10 cellular contexts compared by ENCODE assay signal in the genomic region with DNA sequence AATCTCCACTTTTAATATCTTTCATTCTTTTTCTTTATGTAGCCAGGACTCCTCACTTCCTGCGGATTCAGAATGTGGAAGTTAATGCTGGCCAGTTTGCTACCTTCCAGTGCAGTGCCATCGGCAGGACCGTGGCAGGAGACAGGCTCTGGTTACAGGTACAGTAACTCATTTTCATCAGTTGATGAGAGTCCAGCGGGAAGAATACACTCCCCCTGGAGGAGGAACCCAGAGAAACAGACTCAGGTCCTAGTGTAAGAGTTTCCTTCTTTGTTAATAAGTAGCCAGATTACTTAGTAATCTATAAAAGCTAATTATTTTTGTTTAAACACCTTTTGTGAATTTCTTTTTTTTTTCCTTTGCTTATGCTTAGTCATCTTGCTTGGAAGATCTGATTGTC.
DNase-seq lines count a peak whose midpoint lies in the region; ATAC-seq and TF ChIP-seq lines count a peak whose summit lies in the region.
"Had no signal": no experiment of that assay in that cellular context is flagged by ENCODE, and none has a peak within 500 bp of the region (broad histone marks: within the 10 kb centered on the region; RNA-seq: fewer than 3 reads in every experiment).

No MANE protein-coding gene starts in this region.

- DNase-seq in GM06990 (ENCODE audit: extremely low read depth, insufficient read length) (no peak), NCI-H345 (lab: John Stamatoyannopoulos, UW) (peak; percentile 70), choroid plexus epithelial cell (ENCODE audit: low read depth) (peak; percentile 43), mucosa of descending colon (peak in 1 of 3 donors; percentile 26), midbrain (lab: John Stamatoyannopoulos, UW) (no peak), SW 1271 (lab: John Stamatoyannopoulos, UW) (no peak)
- no peak for DNase-seq in activated CD4-positive, CD25-positive, alpha-beta regulatory T cell (lab: John Stamatoyannopoulos, UW)
- no peak for DNase-seq in activated T-cell treated with anti-CD3 and anti-CD28 coated beads, Interleukin-2, amount 50 U/mL, for 4 hours
- DNase-seq: activated CD8-positive, alpha-beta memory T cell treated with anti-CD3 and anti-CD28 coated beads for 24 hours had no signal

- H3K4me1 Mint-ChIP-seq in activated T-cell treated with anti-CD3 and anti-CD28 coated beads, Interleukin-2, amount 50 U/mL, for 4 hours (ENCODE audit: low read depth) = no peaks in the 10 kb centered on the region
- H3K4me1 Mint-ChIP-seq: IgD-negative memory B cell had no signal

- no peaks in the 10 kb centered on the region for H3K9me3 Mint-ChIP-seq in activated T-cell treated with anti-CD3 and anti-CD28 coated beads, Interleukin-2, amount 50 U/mL, for 4 hours

- H3K4me3 Mint-ChIP-seq in activated T-cell treated with anti-CD3 and anti-CD28 coated beads, Interleukin-2, amount 50 U/mL, for 4 hours = no peak overlapping the region
- H3K4me3 Mint-ChIP-seq: IgD-negative memory B cell had no signal

- no peaks in the 10 kb centered on the region for H3K36me3 Mint-ChIP-seq in activated T-cell treated with anti-CD3 and anti-CD28 coated beads, Interleukin-2, amount 50 U/mL, for 4 hours (ENCODE audit: insufficient read depth)
- H3K36me3 Mint-ChIP-seq: IgD-negative memory B cell had no signal

- no peaks in the 10 kb centered on the region for H3K27me3 Mint-ChIP-seq in activated T-cell treated with anti-CD3 and anti-CD28 coated beads, Interleukin-2, amount 50 U/mL, for 4 hours (ENCODE audit: low read depth)
- H3K27me3 Mint-ChIP-seq: IgD-negative memory B cell had no signal

- no peak overlapping the region for H3K4me3 ChIP-seq in GM06990 (replicated peaks; ENCODE audit: low read depth, low read length)
- H3K4me3 ChIP-seq in choroid plexus epithelial cell (ENCODE audit: low read depth, low read length) = no peak overlapping the region
- H3K4me3 ChIP-seq in mucosa of descending colon = no peak overlapping the region

- no peaks in the 10 kb centered on the region for H3K27me3 ChIP-seq in GM06990 (replicated peaks; ENCODE audit: control insufficient read depth, insufficient read depth, low read length)

- no peaks in the 10 kb centered on the region for H3K36me3 ChIP-seq in GM06990 (ENCODE audit: control insufficient read depth, insufficient read depth, low read length)
- H3K36me3 ChIP-seq in mucosa of descending colon (ENCODE audit: low read depth) = no peaks in the 10 kb centered on the region

- TF ChIP-seq CTCF in GM06990 (IDR thresholded peaks at IDR 0.05; ENCODE audit: insufficient read depth, low read length, poor library complexity, severe bottlenecking) (peak; percentile 14), choroid plexus epithelial cell (conservative IDR thresholded peaks at IDR 0.05; ENCODE audit: low read depth, low read length) (peak; percentile 52), mucosa of descending colon (IDR thresholded peaks at IDR 0.05) (no peak)

- H3K9me3 ChIP-seq in mucosa of descending colon = no peaks in the 10 kb centered on the region

- ATAC-seq in mucosa of descending colon = peak; percentile 61
- ATAC-seq in activated T-cell treated with anti-CD3 and anti-CD28 coated beads, Interleukin-2, amount 50 U/mL, for 4 hours = no peak

- no peaks in the 10 kb centered on the region for H3K4me1 ChIP-seq in mucosa of descending colon (ENCODE audit: low read depth)

- intact Hi-C loops in mucosa of descending colon (cut with DNase I, micrococcal nuclease) = no loop called here

Comparison
In these comparisons a context has a peak if more than half of its experiments do, and no peak if none do; other contexts are left out.
1. DNase-seq: peak in NCI-H345 (single experiment) and choroid plexus epithelial cell (single experiment); none in GM06990 (single experiment), activated CD4-positive, CD25-positive, alpha-beta regulatory T cell (0 of 4), activated T-cell treated with anti-CD3 and anti-CD28 coated beads, Interleukin-2, amount 50 U/mL, for 4 hours (single experiment), midbrain (single experiment) and SW 1271 (0 of 2).